ENCODE assay signal across 24 cellular contexts in the genomic region with DNA sequence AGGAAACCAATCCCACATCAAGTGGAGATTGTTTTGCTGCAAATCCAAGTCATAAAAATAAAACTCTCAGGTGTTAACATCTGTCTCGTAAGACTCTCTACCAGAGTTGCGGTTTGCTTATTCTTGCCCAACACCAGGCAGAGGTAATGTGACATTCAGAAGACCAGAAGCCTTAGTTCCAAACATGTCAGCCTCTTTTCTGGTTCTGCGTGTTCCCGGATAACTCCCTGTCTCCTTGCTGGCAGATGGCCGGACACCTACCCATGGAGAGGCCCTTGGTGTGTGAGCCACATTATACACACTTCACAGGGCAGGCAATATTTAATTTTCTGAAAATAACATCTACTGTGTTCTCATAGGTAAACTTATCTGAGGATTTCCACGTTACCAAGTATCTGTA.
"Had no signal": no experiment of that assay in that cellular context is flagged by ENCODE, and none has a peak within 500 bp of the region (broad histone marks: within the 10 kb centered on the region; RNA-seq: fewer than 3 reads in every experiment).

No MANE protein-coding gene starts in this region.

- H3K4me2 ChIP-seq: PC-9 had no signal

- H3K27me3 Mint-ChIP-seq: activated B cell treated with CpG ODN at 0.5 μM for 24 hours; activated CD4-positive, alpha-beta memory T cell treated with anti-CD3 and anti-CD28 coated beads, Interleukin-2, amount 10 ng/mL, durations not matched to agents 7 days and 5 days; activated CD4-positive, alpha-beta T cell treated with anti-CD3 and anti-CD28 coated beads for 36 hours; activated naive CD4-positive, alpha-beta T cell treated with anti-CD3 and anti-CD28 coated beads, Interleukin-2, amount 10 ng/mL, durations not matched to agents 7 days and 5 days; activated naive CD8-positive, alpha-beta T cell treated with anti-CD3 and anti-CD28 coated beads for 36 hours; T-cell had no signal

- ATAC-seq: activated CD4-positive, alpha-beta T cell treated with anti-CD3 and anti-CD28 coated beads for 36 hours; activated T-cell treated with anti-CD3 and anti-CD28 coated beads, Interleukin-2, amount 50 U/mL, for 72 hours; K562; T-cell had no signal

- H3K27ac ChIP-seq: PC-9 had no signal

- H3K9me3 Mint-ChIP-seq: activated B cell treated with CpG ODN at 0.5 μM for 24 hours; activated CD4-positive, alpha-beta memory T cell treated with anti-CD3 and anti-CD28 coated beads, Interleukin-2, amount 10 ng/mL, durations not matched to agents 7 days and 5 days; activated naive CD4-positive, alpha-beta T cell treated with anti-CD3 and anti-CD28 coated beads, Interleukin-2, amount 10 ng/mL, durations not matched to agents 7 days and 5 days; activated naive CD8-positive, alpha-beta T cell treated with anti-CD3 and anti-CD28 coated beads for 36 hours; activated T-cell treated with anti-CD3 and anti-CD28 coated beads, Interleukin-2, amount 50 U/mL, for 72 hours; activated T-helper 2 cell treated with anti-CD3 and anti-CD28 coated beads, Interferon-gamma antibody, Interleukin-2, Interleukin-4, amounts not matched to agents 10 μg/mL and 5 μg/mL and 100 μg/mL, durations not matched to agents 14 hours and 24 hours and 36 hours; T-cell had no signal

- DNase-seq: activated B cell treated with CpG ODN at 0.5 μM for 24 hours; activated CD4-positive, alpha-beta memory T cell treated with anti-CD3 and anti-CD28 coated beads, Interleukin-2, amount 10 ng/mL, durations not matched to agents 7 days and 5 days; activated CD4-positive, alpha-beta T cell treated with anti-CD3 and anti-CD28 coated beads for 36 hours; activated CD4-positive, alpha-beta T cell treated with anti-CD3 and anti-CD28 coated beads, Interleukin-2, amount 50 U/mL, for 1 hour; activated gamma-delta T cell treated with Interleukin-2 at 50 U/mL for 16 hours; activated naive CD4-positive, alpha-beta T cell treated with anti-CD3 and anti-CD28 coated beads, Interleukin-2, amount 10 ng/mL, durations not matched to agents 7 days and 5 days; activated naive CD8-positive, alpha-beta T cell treated with anti-CD3 and anti-CD28 coated beads for 36 hours; activated T-cell treated with anti-CD3 and anti-CD28 coated beads for 4 hours; activated T-cell treated with anti-CD3 and anti-CD28 coated beads, Interleukin-2, amount 50 U/mL, for 72 hours; Karpas-422; MM.1S; NCI-H1105 treated with DMSO at 0.1 percent for 48 hours; NCI-H1436 treated with DMSO at 0.1 percent for 48 hours; NCI-H187; NCI-H2081; NCI-H345; NCI-H510A; PC-9; SHP77 treated with DMSO at 0.1 percent for 48 hours; T-cell; T-helper 2 cell; T1000 had no signal

- H3K27ac Mint-ChIP-seq: activated B cell treated with CpG ODN at 0.5 μM for 24 hours; activated CD4-positive, alpha-beta memory T cell treated with anti-CD3 and anti-CD28 coated beads, Interleukin-2, amount 10 ng/mL, durations not matched to agents 7 days and 5 days; activated CD4-positive, alpha-beta T cell treated with anti-CD3 and anti-CD28 coated beads for 36 hours; activated naive CD4-positive, alpha-beta T cell treated with anti-CD3 and anti-CD28 coated beads, Interleukin-2, amount 10 ng/mL, durations not matched to agents 7 days and 5 days; activated naive CD8-positive, alpha-beta T cell treated with anti-CD3 and anti-CD28 coated beads for 36 hours; activated T-cell treated with anti-CD3 and anti-CD28 coated beads, Interleukin-2, amount 50 U/mL, for 72 hours; activated T-helper 2 cell treated with anti-CD3 and anti-CD28 coated beads, Interferon-gamma antibody, Interleukin-2, Interleukin-4, amounts not matched to agents 10 μg/mL and 5 μg/mL and 100 μg/mL, durations not matched to agents 14 hours and 24 hours and 36 hours; T-cell had no signal

- H3K4me1 Mint-ChIP-seq: activated naive CD4-positive, alpha-beta T cell treated with anti-CD3 and anti-CD28 coated beads, Interleukin-2, amount 10 ng/mL, durations not matched to agents 7 days and 5 days had no signal

- H3K4me3 ChIP-seq: K562, PC-9 had no signal

- H2AFZ ChIP-seq: PC-9 had no signal

- H3K4me3 Mint-ChIP-seq: activated B cell treated with CpG ODN at 0.5 μM for 24 hours; activated CD4-positive, alpha-beta memory T cell treated with anti-CD3 and anti-CD28 coated beads, Interleukin-2, amount 10 ng/mL, durations not matched to agents 7 days and 5 days; activated CD4-positive, alpha-beta T cell treated with anti-CD3 and anti-CD28 coated beads for 36 hours; activated naive CD4-positive, alpha-beta T cell treated with anti-CD3 and anti-CD28 coated beads, Interleukin-2, amount 10 ng/mL, durations not matched to agents 7 days and 5 days; activated naive CD8-positive, alpha-beta T cell treated with anti-CD3 and anti-CD28 coated beads for 36 hours; activated T-cell treated with anti-CD3 and anti-CD28 coated beads, Interleukin-2, amount 50 U/mL, for 72 hours; T-cell had no signal
